Comparison of ENCODE assay signal across 12 cellular contexts in genomic region chr17:8900626-8901585, GRCh38. TPM values are rescaled to one million over a fixed set of nuclear protein-coding genes. Genes with fewer than 3 reads are reported as not detected.
A peak's percentile ranks its signal among the peaks of the same experiment; 100 is the strongest.
DNase-seq lines count a peak whose midpoint lies in the region; ATAC-seq lines count a peak whose summit lies in the region.
"Had no signal": no experiment of that assay in that cellular context is flagged by ENCODE, and none has a peak within 500 bp of the region (broad histone marks: within the 10 kb centered on the region; RNA-seq: fewer than 3 reads in every experiment).

No MANE protein-coding gene starts in this region.

- CTCF ChIA-PET in activated CD8-positive, alpha-beta T cell treated with anti-CD3 and anti-CD28 coated beads, Interleukin-2, amount 10 ng/mL, durations not matched to agents 7 days and 5 days (lab: Charles Lee) = interaction anchor here (0.7 to 4.1 kb wide), 20 partner anchors 10 to 517 kb away, joined by 3 to 43 read pairs (median 6); partner anchors contain the start of gene PIK3R5

- no peaks in the 10 kb centered on the region for H3K27me3 Mint-ChIP-seq in T-helper 2 cell treated with Interferon-gamma antibody and Interleukin-4, amounts not matched to agents 5 μg/mL and 100 μg/mL, for 36 hours (ENCODE audit: low read depth)
- H3K27me3 Mint-ChIP-seq in activated CD8-positive, alpha-beta T cell treated with anti-CD3 and anti-CD28 coated beads, Interleukin-2, amount 10 ng/mL, durations not matched to agents 7 days and 5 days (ENCODE audit: low read depth) = no peaks in the 10 kb centered on the region
- H3K27me3 Mint-ChIP-seq in naive thymus-derived CD8-positive, alpha-beta T cell = peaks cover 0 to 2% (median 0%) of the 10 kb centered on the region in 5 donors

- peaks cover 56% of the 10 kb centered on the region for H3K4me1 Mint-ChIP-seq in T-helper 2 cell treated with Interferon-gamma antibody and Interleukin-4, amounts not matched to agents 5 μg/mL and 100 μg/mL, for 36 hours (ENCODE audit: low read depth)
- peaks cover 70% of the 10 kb centered on the region for H3K4me1 Mint-ChIP-seq in activated CD8-positive, alpha-beta T cell treated with anti-CD3 and anti-CD28 coated beads, Interleukin-2, amount 10 ng/mL, durations not matched to agents 7 days and 5 days (ENCODE audit: low read depth)
- peaks cover 40 to 77% (median 70%) of the 10 kb centered on the region in 4 donors for H3K4me1 Mint-ChIP-seq in naive thymus-derived CD8-positive, alpha-beta T cell

- ATAC-seq in GM21576 (IDR thresholded peaks at IDR 0.05; ENCODE audit: unreplicated experiment) = peak; percentile 44
- no peak for ATAC-seq in activated CD8-positive, alpha-beta T cell treated with anti-CD3 and anti-CD28 coated beads, Interleukin-2, amount 10 ng/mL, durations not matched to agents 7 days and 5 days
- ATAC-seq in naive thymus-derived CD8-positive, alpha-beta T cell = no peak

- POLR2A ChIA-PET in activated CD8-positive, alpha-beta T cell treated with anti-CD3 and anti-CD28 coated beads, Interleukin-2, amount 10 ng/mL, durations not matched to agents 7 days and 5 days (lab: Charles Lee) = interaction anchor here (0.7 to 4.8 kb wide), 9 partner anchors 10 to 741 kb away, joined by 3 to 29 read pairs (median 4); partner anchors contain the start of gene PIK3R5
- POLR2A ChIA-PET in naive thymus-derived CD8-positive, alpha-beta T cell (lab: Charles Lee) = interaction anchor here (0.5 to 5.1 kb wide), 8 partner anchors 9 to 70 kb away, joined by 3 to 73 read pairs (median 12); partner anchors contain the start of gene PIK3R5

- peak overlapping the region; percentile 72 for H3K4me3 Mint-ChIP-seq in T-helper 2 cell treated with Interferon-gamma antibody and Interleukin-4, amounts not matched to agents 5 μg/mL and 100 μg/mL, for 36 hours
- peak overlapping the region; percentile 49 for H3K4me3 Mint-ChIP-seq in activated CD8-positive, alpha-beta T cell treated with anti-CD3 and anti-CD28 coated beads, Interleukin-2, amount 10 ng/mL, durations not matched to agents 7 days and 5 days
- peak overlapping the region; percentile 33 to 83 (median 58) for H3K4me3 Mint-ChIP-seq in naive thymus-derived CD8-positive, alpha-beta T cell

- peak overlapping the region; percentile 97 for H3K27ac Mint-ChIP-seq in T-helper 2 cell treated with Interferon-gamma antibody and Interleukin-4, amounts not matched to agents 5 μg/mL and 100 μg/mL, for 36 hours
- H3K27ac Mint-ChIP-seq in activated CD8-positive, alpha-beta T cell treated with anti-CD3 and anti-CD28 coated beads, Interleukin-2, amount 10 ng/mL, durations not matched to agents 7 days and 5 days = peak overlapping the region; percentile 96
- peak overlapping the region; percentile 60 to 99 (median 96) for H3K27ac Mint-ChIP-seq in naive thymus-derived CD8-positive, alpha-beta T cell

- no peaks in the 10 kb centered on the region for H3K9me3 Mint-ChIP-seq in T-helper 2 cell treated with Interferon-gamma antibody and Interleukin-4, amounts not matched to agents 5 μg/mL and 100 μg/mL, for 36 hours
- no peaks in the 10 kb centered on the region for H3K9me3 Mint-ChIP-seq in activated CD8-positive, alpha-beta T cell treated with anti-CD3 and anti-CD28 coated beads, Interleukin-2, amount 10 ng/mL, durations not matched to agents 7 days and 5 days (ENCODE audit: insufficient read depth)
- H3K9me3 Mint-ChIP-seq in naive thymus-derived CD8-positive, alpha-beta T cell = no peaks in the 10 kb centered on the region

- peaks cover 74% of the 10 kb centered on the region for H3K36me3 Mint-ChIP-seq in T-helper 2 cell treated with Interferon-gamma antibody and Interleukin-4, amounts not matched to agents 5 μg/mL and 100 μg/mL, for 36 hours (ENCODE audit: low read depth)
- H3K36me3 Mint-ChIP-seq in activated CD8-positive, alpha-beta T cell treated with anti-CD3 and anti-CD28 coated beads, Interleukin-2, amount 10 ng/mL, durations not matched to agents 7 days and 5 days (ENCODE audit: low read depth) = peaks cover 86% of the 10 kb centered on the region
- H3K36me3 Mint-ChIP-seq in naive thymus-derived CD8-positive, alpha-beta T cell = peaks cover 7 to 89% (median 31%) of the 10 kb centered on the region in 3 donors

- no peak for DNase-seq in T-helper 2 cell treated with Interferon-gamma antibody and Interleukin-4, amounts not matched to agents 5 μg/mL and 100 μg/mL, for 36 hours (ENCODE audit: low spot score)
- no peak for DNase-seq in T-helper 2 cell
- DNase-seq in activated CD8-positive, alpha-beta T cell treated with anti-CD3 and anti-CD28 coated beads, Interleukin-2, amount 10 ng/mL, durations not matched to agents 7 days and 5 days = peak; percentile 63
- peak in 7 of 10 donors; percentile 17 to 68 (median 43) for DNase-seq in naive thymus-derived CD8-positive, alpha-beta T cell
- DNase-seq in NCI-H345 (lab: John Stamatoyannopoulos, UW) = no peak
- no peak for DNase-seq in NCI-H748 treated with DMSO at 0.1 percent for 48 hours (lab: John Stamatoyannopoulos, UW)
- no peak for DNase-seq in amygdala (lab: John Stamatoyannopoulos, UW)
- DNase-seq: 8988T, NCI-H2227 treated with DMSO at 0.1 percent for 48 hours, upper lobe of left lung had no signal

RNA-seq across cellular contexts. Expression of gene PIK3R6, which starts 33.4 kb away (rescaled TPM):
- total RNA-seq in activated CD8-positive, alpha-beta T cell treated with anti-CD3 and anti-CD28 coated beads, Interleukin-2, amount 10 ng/mL, durations not matched to agents 7 days and 5 days = 10 to 100 TPM; 18.3 to 20.7 TPM
- total RNA-seq in naive thymus-derived CD8-positive, alpha-beta T cell = under 1 TPM; 0.42 to 0.44 TPM
- polyA plus RNA-seq in naive thymus-derived CD8-positive, alpha-beta T cell = under 1 TPM in 1 of 3 donors, not detected in 2; 0.47 TPM
- total RNA-seq: SJSA1 had no signal

Comparison
In these comparisons a context has a peak if more than half of its experiments do, and no peak if none do; other contexts are left out.
1. DNase-seq: peak in activated CD8-positive, alpha-beta T cell treated with anti-CD3 and anti-CD28 coated beads, Interleukin-2, amount 10 ng/mL, durations not matched to agents 7 days and 5 days (single experiment) and naive thymus-derived CD8-positive, alpha-beta T cell (7 of 10); none in T-helper 2 cell treated with Interferon-gamma antibody and Interleukin-4, amounts not matched to agents 5 μg/mL and 100 μg/mL, for 36 hours (single experiment), T-helper 2 cell (0 of 5), NCI-H345 (single experiment), NCI-H748 treated with DMSO at 0.1 percent for 48 hours (single experiment) and amygdala (0 of 56).
2. RNA of gene PIK3R6, which starts 33.4 kb away (total RNA-seq): 18.3 to 20.7 TPM in activated CD8-positive, alpha-beta T cell treated with anti-CD3 and anti-CD28 coated beads, Interleukin-2, amount 10 ng/mL, durations not matched to agents 7 days and 5 days; 0.42 to 0.44 TPM in naive thymus-derived CD8-positive, alpha-beta T cell; every median in the first group is over 10 times any median in the second.
3. Peak in every context shown above with its lines, with median percentiles within 50 percentile points of each other: H3K27ac Mint-ChIP-seq and H3K4me3 Mint-ChIP-seq.